9 cellular contexts compared by ENCODE assay signal in genomic region chr7:140209866-140210609, GRCh38. TPM values are rescaled to one million over a fixed set of nuclear protein-coding genes. Genes with fewer than 3 reads are reported as not detected.
DNase-seq lines count a peak whose midpoint lies in the region; ATAC-seq, FAIRE-seq and TF ChIP-seq lines count a peak whose summit lies in the region.
"Had no signal": no experiment of that assay in that cellular context is flagged by ENCODE, and none has a peak within 500 bp of the region (broad histone marks: within the 10 kb centered on the region; RNA-seq: fewer than 3 reads in every experiment).

No MANE protein-coding gene starts in this region.

- H3K27me3 ChIP-seq in left ventricle myocardium inferior (ENCODE audit: low read depth), result no peaks in the 10 kb centered on the region
- no peaks in the 10 kb centered on the region for H3K27me3 ChIP-seq in suprapubic skin

- TF ChIP-seq EP300 in suprapubic skin (IDR thresholded peaks at IDR 0.05), result no peak

- no peak for TF ChIP-seq POLR2A in suprapubic skin (IDR thresholded peaks at IDR 0.05)

- no peaks in the 10 kb centered on the region for H3K4me1 ChIP-seq in left ventricle myocardium inferior
- H3K4me1 ChIP-seq in suprapubic skin, result peaks cover 19% of the 10 kb centered on the region

- no peak overlapping the region for H3K4me3 ChIP-seq in left ventricle myocardium inferior
- no peak overlapping the region for H3K4me3 ChIP-seq in suprapubic skin

- no peak for FAIRE-seq in HTR-8/SVneo (lab: Jason Lieb, UNC)
- FAIRE-seq: bronchial epithelial cell had no signal

- DNase-seq in SIG-M5 (lab: John Stamatoyannopoulos, UW), result peak; percentile 50
- DNase-seq in left ventricle myocardium inferior, result peak; percentile 35
- DNase-seq in HTR-8/SVneo (ENCODE audit: insufficient read length, low spot score), result no peak
- DNase-seq in NCI-H446 (lab: John Stamatoyannopoulos, UW), result no peak
- no peak for DNase-seq in T-helper 9 cell
- no peak for DNase-seq in suprapubic skin (ENCODE audit: low spot score in 2 of 2)

- H3K9me3 ChIP-seq in left ventricle myocardium inferior (replicated peaks) (peaks cover under 1% of the 10 kb centered on the region), suprapubic skin (no peaks in the 10 kb centered on the region)

- peak; percentile 75 for ATAC-seq in GM18870 (IDR thresholded peaks at IDR 0.05; ENCODE audit: unreplicated experiment)
- ATAC-seq in HG02852 (IDR thresholded peaks at IDR 0.05; ENCODE audit: unreplicated experiment), result peak; percentile 84

- TF ChIP-seq CTCF in left ventricle myocardium inferior (IDR thresholded peaks at IDR 0.05; ENCODE audit: borderline replicate concordance), result no peak
- TF ChIP-seq CTCF in suprapubic skin (IDR thresholded peaks at IDR 0.05), result no peak

- H3K36me3 ChIP-seq in left ventricle myocardium inferior (no peaks in the 10 kb centered on the region), suprapubic skin (no peaks in the 10 kb centered on the region)

- WGBS in suprapubic skin, result 84% methylated on average over 17 of the region's 17 CpGs

- H3K27ac ChIP-seq in left ventricle myocardium inferior (replicated peaks) (no peak overlapping the region), suprapubic skin (no peak overlapping the region)

- intact Hi-C loops in left ventricle myocardium inferior (cut with micrococcal nuclease), result no loop called here

RNA-seq across cellular contexts. Expression of gene KDM7A, which starts 33.3 kb away (rescaled TPM):
- total RNA-seq in left ventricle myocardium inferior (8.2 TPM), suprapubic skin (100 to 1,000 TPM in 1 of 4 donors, 10 to 100 TPM in 3; 29.0 to 104 (median 35.1) TPM)

Comparison
In these comparisons a context has a peak if more than half of its experiments do, and no peak if none do; other contexts are left out.
1. DNase-seq: peak in SIG-M5 (single experiment) and left ventricle myocardium inferior (single experiment); none in HTR-8/SVneo (single experiment), NCI-H446 (0 of 2), T-helper 9 cell (single experiment) and suprapubic skin (0 of 2).